14 cellular contexts compared by ENCODE assay signal in genomic region chr10:98259606-98260319, GRCh38. TPM values are rescaled to one million over a fixed set of nuclear protein-coding genes. Genes with fewer than 3 reads are reported as not detected.
A peak's percentile ranks its signal among the peaks of the same experiment; 100 is the strongest.
DNase-seq lines count a peak whose midpoint lies in the region; ATAC-seq, FAIRE-seq and TF ChIP-seq lines count a peak whose summit lies in the region.
"Had no signal": no experiment of that assay in that cellular context is flagged by ENCODE, and none has a peak within 500 bp of the region (broad histone marks: within the 10 kb centered on the region; RNA-seq: fewer than 3 reads in every experiment).

No MANE protein-coding gene starts in this region.

- no peaks in the 10 kb centered on the region for H3K9me2 ChIP-seq in hepatocyte (replicated peaks; ENCODE audit: insufficient read depth)

- H4K8ac ChIP-seq in neuronal stem cell (ENCODE audit: low read depth, low read length), result no peak overlapping the region

- H3K4me2 ChIP-seq in neuronal stem cell (ENCODE audit: insufficient read depth, low read length, poor library complexity, severe bottlenecking), result no peak overlapping the region
- no peak overlapping the region for H3K4me2 ChIP-seq in hepatocyte

- no peaks in the 10 kb centered on the region for H3K9me3 Mint-ChIP-seq in HFFc6
- H3K9me3 Mint-ChIP-seq: activated CD4-positive, alpha-beta memory T cell treated with anti-CD3 and anti-CD28 coated beads, Interleukin-2, amount 10 ng/mL, durations not matched to agents 7 days and 5 days; activated naive CD8-positive, alpha-beta T cell treated with anti-CD3 and anti-CD28 coated beads for 36 hours had no signal

- no peak overlapping the region for H2BK15ac ChIP-seq in neuronal stem cell (ENCODE audit: low read length)

- H4K20me1 ChIP-seq in hepatocyte (ENCODE audit: insufficient read depth, poor library complexity, severe bottlenecking), result no peaks in the 10 kb centered on the region

- TF ChIP-seq POLR2A in NB4 (IDR thresholded peaks at IDR 0.05; ENCODE audit: extremely low read depth, insufficient read length), result no peak

- H3K23ac ChIP-seq in neuronal stem cell (ENCODE audit: low read depth, low read length, poor library complexity), result no peak overlapping the region

- H2BK120ac ChIP-seq in neuronal stem cell (ENCODE audit: low read depth, low read length), result no peak overlapping the region

- H3K18ac ChIP-seq in neuronal stem cell (ENCODE audit: low read length), result no peak overlapping the region

- peak overlapping the region; percentile 14 for H2BK5ac ChIP-seq in neuronal stem cell (ENCODE audit: low read length)

- peaks cover 1% of the 10 kb centered on the region for H3K27me3 Mint-ChIP-seq in HFFc6 (ENCODE audit: insufficient read depth)
- H3K27me3 Mint-ChIP-seq: activated naive CD8-positive, alpha-beta T cell treated with anti-CD3 and anti-CD28 coated beads for 36 hours; CD4-positive, alpha-beta memory T cell had no signal

- no peaks in the 10 kb centered on the region for H3K36me3 ChIP-seq in bronchial epithelial cell (ENCODE audit: control insufficient read depth, insufficient read depth, low read length)
- no peaks in the 10 kb centered on the region for H3K36me3 ChIP-seq in neuronal stem cell (replicated peaks in 1 of 2; ENCODE audit: control insufficient read depth in 2 of 2, insufficient read depth in 2 of 2, low read length in 2 of 2)
- H3K36me3 ChIP-seq in hepatocyte (replicated peaks; ENCODE audit: insufficient read depth, low read depth), result no peaks in the 10 kb centered on the region

- peak overlapping the region; percentile 25 for H3K9ac ChIP-seq in neuronal stem cell (ENCODE audit: low read depth, low read length, poor library complexity)

- peaks cover 4% of the 10 kb centered on the region for H3K79me1 ChIP-seq in neuronal stem cell (ENCODE audit: low read depth, low read length)

- no peaks in the 10 kb centered on the region; the same call in 1 of the 2 replicates for H3K36me3 Mint-ChIP-seq in HFFc6 (ENCODE audit: low read depth)

- no peak overlapping the region for H3K4me3 Mint-ChIP-seq in HFFc6
- H3K4me3 Mint-ChIP-seq: activated CD4-positive, alpha-beta memory T cell treated with anti-CD3 and anti-CD28 coated beads, Interleukin-2, amount 10 ng/mL, durations not matched to agents 7 days and 5 days; activated naive CD8-positive, alpha-beta T cell treated with anti-CD3 and anti-CD28 coated beads for 36 hours; CD4-positive, alpha-beta memory T cell had no signal

- no peaks in the 10 kb centered on the region for H3K79me2 ChIP-seq in hepatocyte

- H4K91ac ChIP-seq in neuronal stem cell (ENCODE audit: low read depth, low read length, poor library complexity), result no peak overlapping the region

- no peak for ATAC-seq in HG02973 (IDR thresholded peaks at IDR 0.05; ENCODE audit: unreplicated experiment)
- ATAC-seq: left lobe of liver had no signal

- no peaks in the 10 kb centered on the region for H3K9me3 ChIP-seq in neuronal stem cell (replicated peaks in 1 of 2; ENCODE audit: control insufficient read depth in 2 of 2, insufficient read depth in 1 of 2, low read depth in 1 of 2, low read length in 2 of 2)
- H3K9me3 ChIP-seq in hepatocyte (ENCODE audit: low read depth), result no peaks in the 10 kb centered on the region

- H3K4ac ChIP-seq in neuronal stem cell (ENCODE audit: low read length), result no peak overlapping the region

- no CpG with 5 or more reads among the region's 14 CpGs for WGBS in neuronal stem cell (ENCODE audit: extremely low coverage in 2 of 2, insufficient read length in 2 of 2, insufficient replicate concordance in 1 of 2), 2 donors
- 64% methylated on average over 13 of the region's 14 CpGs for WGBS in hepatocyte (ENCODE audit: low lambda C conversion rate, missing lambda C conversion rate)

- peak; percentile 7 for FAIRE-seq in bronchial epithelial cell (lab: Jason Lieb, UNC)
- FAIRE-seq: HTR-8/SVneo had no signal

- H3K4me1 Mint-ChIP-seq in HFFc6 (ENCODE audit: low read depth), result peaks cover 26% of the 10 kb centered on the region
- H3K4me1 Mint-ChIP-seq: activated CD4-positive, alpha-beta memory T cell treated with anti-CD3 and anti-CD28 coated beads, Interleukin-2, amount 10 ng/mL, durations not matched to agents 7 days and 5 days; activated naive CD8-positive, alpha-beta T cell treated with anti-CD3 and anti-CD28 coated beads for 36 hours; CD4-positive, alpha-beta memory T cell had no signal

- no peak overlapping the region for H2AFZ ChIP-seq in neuronal stem cell (ENCODE audit: low read length)
- H2AFZ ChIP-seq in hepatocyte, result no peak overlapping the region

- H3K14ac ChIP-seq in neuronal stem cell (ENCODE audit: low read length), result peak overlapping the region; percentile 41

- TF ChIP-seq CTCF in NB4 (IDR thresholded peaks at IDR 0.05; ENCODE audit: low read depth, low read length) (no peak), bronchial epithelial cell (IDR thresholded peaks at IDR 0.05; ENCODE audit: insufficient read depth, low read length, severe bottlenecking) (no peak), HFFc6 (IDR thresholded peaks at IDR 0.05) (no peak), hepatocyte (IDR thresholded peaks at IDR 0.05; ENCODE audit: poor library complexity) (no peak)

- H3K4me1 ChIP-seq in neuronal stem cell (ENCODE audit: control insufficient read depth in 2 of 2, insufficient read depth in 1 of 2, low read depth in 1 of 2, low read length in 2 of 2) (peaks cover 0 to 2% of the 10 kb centered on the region in 2 donors), hepatocyte (ENCODE audit: insufficient read depth) (peaks cover 15% of the 10 kb centered on the region)

- DNase-seq in CD1c-positive myeloid dendritic cell (ENCODE audit: extremely low spot score) (peak; percentile 87), NB4 (ENCODE audit: low read depth) (peak; percentile 95), bronchial epithelial cell (ENCODE audit: low read depth) (peak; percentile 63), neuronal stem cell (ENCODE audit: low spot score) (no peak), HFFc6 (no peak), hypothalamus (lab: John Stamatoyannopoulos, UW) (no peak), hepatocyte (ENCODE audit: low spot score) (no peak)
- DNase-seq: activated CD4-positive, alpha-beta memory T cell treated with anti-CD3 and anti-CD28 coated beads, Interleukin-2, amount 10 ng/mL, durations not matched to agents 7 days and 5 days; activated naive CD8-positive, alpha-beta T cell treated with anti-CD3 and anti-CD28 coated beads for 36 hours; CD4-positive, alpha-beta memory T cell; NCI-H1417 treated with DMSO at 0.1 percent for 48 hours had no signal

- no peak overlapping the region for H3K4me3 ChIP-seq in NB4 (ENCODE audit: low read depth, low read length)
- H3K4me3 ChIP-seq in bronchial epithelial cell (ENCODE audit: low read depth, low read length), result no peak overlapping the region
- no peak overlapping the region for H3K4me3 ChIP-seq in neuronal stem cell (ENCODE audit: low read length in 2 of 2)
- no peak overlapping the region for H3K4me3 ChIP-seq in hepatocyte

- H3K27ac Mint-ChIP-seq in HFFc6, result no peak overlapping the region
- H3K27ac Mint-ChIP-seq: activated CD4-positive, alpha-beta memory T cell treated with anti-CD3 and anti-CD28 coated beads, Interleukin-2, amount 10 ng/mL, durations not matched to agents 7 days and 5 days; activated naive CD8-positive, alpha-beta T cell treated with anti-CD3 and anti-CD28 coated beads for 36 hours had no signal

- H3K27me3 ChIP-seq in bronchial epithelial cell (ENCODE audit: control insufficient read depth, insufficient read depth, low read length), result no peaks in the 10 kb centered on the region
- no peaks in the 10 kb centered on the region for H3K27me3 ChIP-seq in neuronal stem cell (ENCODE audit: control insufficient read depth in 3 of 3, insufficient read depth in 3 of 3, low read depth in 1 of 3, low read length in 3 of 3)
- H3K27me3 ChIP-seq in hepatocyte, result no peaks in the 10 kb centered on the region

- no peak overlapping the region for H2BK12ac ChIP-seq in neuronal stem cell (ENCODE audit: low read length)

- no peak overlapping the region for H2AK5ac ChIP-seq in neuronal stem cell (ENCODE audit: low read depth, low read length)

- no peak overlapping the region for H3K27ac ChIP-seq in neuronal stem cell (replicated peaks; ENCODE audit: low read length)
- H3K27ac ChIP-seq in hepatocyte, result no peak overlapping the region

RNA-seq across cellular contexts. Expression of gene LOXL4, which starts 8.2 kb away (rescaled TPM):
- total RNA-seq in bronchial epithelial cell, result 0.13 and 0.26 TPM in 2 replicates
- polyA plus RNA-seq in neuronal stem cell (2013, experiment 1 of 2), result 1.9 TPM
- polyA plus RNA-seq in neuronal stem cell (2013, experiment 2 of 2), result 1.9 TPM
- 10 to 100 TPM; 24.9 to 57.4 (median 27.6) TPM for total RNA-seq in HFFc6 (2021; fragmentation: NEBNext Ultra II Directional; extraction: Animal tissue kit (Norgen Biotek cat#: 25700))
- total RNA-seq in hepatocyte, result 24.9 and 32.7 TPM in 2 replicates
- 33.4 and 34.4 TPM in 2 replicates for polyA plus RNA-seq in hepatocyte
- total RNA-seq: activated CD4-positive, alpha-beta memory T cell treated with anti-CD3 and anti-CD28 coated beads, Interleukin-2, amount 10 ng/mL, durations not matched to agents 7 days and 5 days; activated naive CD8-positive, alpha-beta T cell treated with anti-CD3 and anti-CD28 coated beads for 36 hours; CD4-positive, alpha-beta memory T cell had no signal

Comparison
In these comparisons a context has a peak if more than half of its experiments do, and no peak if none do; other contexts are left out.
1. DNase-seq: peak in CD1c-positive myeloid dendritic cell (single experiment), NB4 (single experiment) and bronchial epithelial cell (single experiment); none in neuronal stem cell (single experiment), HFFc6 (single experiment), hypothalamus (0 of 51) and hepatocyte (single experiment).
2. RNA of gene LOXL4, which starts 8.2 kb away (total RNA-seq): 24.9 to 32.7 TPM in hepatocyte and 24.9 to 57.4 TPM in HFFc6; 0.13 to 0.26 TPM in bronchial epithelial cell; every median in the first group is over 10 times any median in the second.